ENCODE assay signal across 21 cellular contexts in the genomic region with DNA sequence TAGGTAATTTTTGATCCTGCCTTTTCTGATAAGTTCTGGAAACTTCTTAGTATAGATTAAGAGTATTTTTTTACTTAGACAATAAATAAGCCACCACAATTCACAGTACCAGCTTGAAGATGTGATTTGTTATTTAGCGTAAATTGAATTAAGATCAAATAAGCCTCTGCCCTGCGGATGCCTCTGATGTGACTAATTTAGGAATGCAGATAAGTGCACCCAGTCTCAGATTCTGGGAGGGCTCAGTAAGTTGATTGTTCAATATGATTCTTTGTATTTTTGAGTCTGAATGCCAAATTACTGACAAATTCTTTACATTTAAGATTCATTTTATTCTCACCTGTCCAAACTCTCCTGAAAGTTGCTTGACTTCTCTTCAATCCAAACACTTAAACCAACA.
"Had no signal": no experiment of that assay in that cellular context is flagged by ENCODE, and none has a peak within 500 bp of the region (broad histone marks: within the 10 kb centered on the region; RNA-seq: fewer than 3 reads in every experiment).

No MANE protein-coding gene starts in this region.

- H3K27ac Mint-ChIP-seq: activated CD4-positive, alpha-beta memory T cell treated with anti-CD3 and anti-CD28 coated beads for 36 hours; activated naive CD4-positive, alpha-beta T cell treated with anti-CD3 and anti-CD28 coated beads, Interleukin-2, amount 50 U/mL, for 24 hours; dendritic cell treated with granulocyte-macrophage colony-stimulating factor and Interleukin-4, amounts not matched to agents 40 ng/mL and 50 ng/mL, for 4 days; effector memory CD8-positive, alpha-beta T cell; memory B cell; natural killer cell treated with Interleukin-12 subunit alpha and Interleukin-12 subunit beta and Interleukin-15 and Interleukin-18, amount 100 ng/mL, for 72 hours had no signal

- H3K9me3 Mint-ChIP-seq: activated CD4-positive, alpha-beta memory T cell treated with anti-CD3 and anti-CD28 coated beads for 36 hours; activated naive CD4-positive, alpha-beta T cell treated with anti-CD3 and anti-CD28 coated beads, Interleukin-2, amount 50 U/mL, for 24 hours; activated T-cell treated with anti-CD3 and anti-CD28 coated beads, Interleukin-2, amount 50 U/mL, for 4 hours; effector memory CD8-positive, alpha-beta T cell; natural killer cell treated with Interleukin-12 subunit alpha and Interleukin-12 subunit beta and Interleukin-15 and Interleukin-18, amount 100 ng/mL, for 72 hours had no signal

- H3K4me1 Mint-ChIP-seq: activated naive CD4-positive, alpha-beta T cell treated with anti-CD3 and anti-CD28 coated beads, Interleukin-2, amount 50 U/mL, for 24 hours; memory B cell had no signal

- ATAC-seq: activated T-cell treated with anti-CD3 and anti-CD28 coated beads, Interleukin-2, amount 50 U/mL, for 4 hours; effector memory CD8-positive, alpha-beta T cell; natural killer cell treated with Interleukin-12 subunit alpha and Interleukin-12 subunit beta and Interleukin-15 and Interleukin-18, amount 100 ng/mL, for 72 hours; right cardiac atrium had no signal

- H3K36me3 ChIP-seq: left ventricle myocardium inferior, prostate gland had no signal

- H3K4me3 ChIP-seq: left ventricle myocardium inferior, prostate gland had no signal

- H3K36me3 Mint-ChIP-seq: activated CD4-positive, alpha-beta memory T cell treated with anti-CD3 and anti-CD28 coated beads for 36 hours; activated naive CD4-positive, alpha-beta T cell treated with anti-CD3 and anti-CD28 coated beads, Interleukin-2, amount 50 U/mL, for 24 hours; memory B cell; natural killer cell treated with Interleukin-12 subunit alpha and Interleukin-12 subunit beta and Interleukin-15 and Interleukin-18, amount 100 ng/mL, for 72 hours had no signal

- H3K4me1 ChIP-seq: left ventricle myocardium inferior, prostate gland had no signal

- DNase-seq: activated CD4-positive, alpha-beta memory T cell treated with anti-CD3 and anti-CD28 coated beads for 36 hours; activated effector memory CD4-positive, alpha-beta T cell treated with anti-CD3 and anti-CD28 coated beads, Interleukin-2, amount 50 U/mL, for 16 hours; activated T-cell treated with anti-CD3 and anti-CD28 coated beads, Interleukin-2, amount 50 U/mL, for 4 hours; amniotic stem cell; cerebellar nuclear complex; effector memory CD8-positive, alpha-beta T cell; hippocampal formation; left ventricle myocardium inferior; right cardiac atrium; small intestine; stimulated activated CD4-positive, alpha-beta T cell treated with anti-CD3 and anti-CD28 coated beads, Interleukin-4, amount 100 ng/mL, for 4 hours; stimulated activated CD8-positive, alpha-beta memory T cell treated with anti-CD3 and anti-CD28 coated beads, Interleukin-4, amount 100 ng/mL, for 48 hours; stimulated activated naive CD4-positive, alpha-beta T cell treated with Interleukin-2 at 50 U/mL for 16 hours; substantia nigra; T-helper 1 cell had no signal

- H3K9me3 ChIP-seq: prostate gland had no signal

- H3K27ac ChIP-seq: left ventricle myocardium inferior, prostate gland, VCaP had no signal

- H3K4me3 Mint-ChIP-seq: activated CD4-positive, alpha-beta memory T cell treated with anti-CD3 and anti-CD28 coated beads for 36 hours; activated naive CD4-positive, alpha-beta T cell treated with anti-CD3 and anti-CD28 coated beads, Interleukin-2, amount 50 U/mL, for 24 hours; activated T-cell treated with anti-CD3 and anti-CD28 coated beads, Interleukin-2, amount 50 U/mL, for 4 hours; dendritic cell treated with granulocyte-macrophage colony-stimulating factor and Interleukin-4, amounts not matched to agents 40 ng/mL and 50 ng/mL, for 4 days; effector memory CD8-positive, alpha-beta T cell; memory B cell; natural killer cell treated with Interleukin-12 subunit alpha and Interleukin-12 subunit beta and Interleukin-15 and Interleukin-18, amount 100 ng/mL, for 72 hours had no signal

- H3K27me3 Mint-ChIP-seq: dendritic cell treated with granulocyte-macrophage colony-stimulating factor and Interleukin-4, amounts not matched to agents 40 ng/mL and 50 ng/mL, for 4 days had no signal
